Comparison of ENCODE assay signal across 1 cellular context in the genomic region with DNA sequence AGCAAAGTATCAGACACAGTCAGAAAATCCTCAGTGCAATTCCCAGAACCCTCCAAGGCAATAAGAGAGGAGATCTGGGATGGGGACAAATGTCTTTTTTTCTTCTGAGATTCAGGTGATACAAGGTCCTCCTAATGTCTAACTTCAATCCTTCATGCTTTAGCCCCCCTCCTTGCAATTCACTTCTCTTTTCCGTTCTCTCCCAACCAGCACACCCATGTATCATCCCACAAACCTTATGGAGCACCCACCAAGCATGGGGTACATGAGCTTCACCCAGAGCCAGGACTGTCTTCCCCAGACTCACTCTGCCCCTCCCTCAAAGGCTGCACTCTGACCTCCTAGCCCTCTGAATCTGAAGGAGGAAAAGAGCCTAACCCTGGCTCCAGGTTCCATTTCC.
TF ChIP-seq lines count a peak whose summit lies in the region.

No MANE protein-coding gene starts in this region.

TF ChIP-seq in IMR-90, 13 proteins besides CTCF, POLR2A, EP300 and RAD21 (continued from another document):
- TF ChIP-seq, protein P1, sequence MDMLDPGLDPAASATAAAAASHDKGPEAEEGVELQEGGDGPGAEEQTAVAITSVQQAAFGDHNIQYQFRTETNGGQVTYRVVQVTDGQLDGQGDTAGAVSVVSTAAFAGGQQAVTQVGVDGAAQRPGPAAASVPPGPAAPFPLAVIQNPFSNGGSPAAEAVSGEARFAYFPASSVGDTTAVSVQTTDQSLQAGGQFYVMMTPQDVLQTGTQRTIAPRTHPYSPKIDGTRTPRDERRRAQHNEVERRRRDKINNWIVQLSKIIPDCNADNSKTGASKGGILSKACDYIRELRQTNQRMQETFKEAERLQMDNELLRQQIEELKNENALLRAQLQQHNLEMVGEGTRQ (IDR thresholded peaks at IDR 0.05; ENCODE audit: low read depth, low read length) = no peak
- TF ChIP-seq MAZ (IDR thresholded peaks at IDR 0.05; ENCODE audit: borderline replicate concordance, low read depth, low read length) (no peak), NFE2L2 (IDR thresholded peaks at IDR 0.05; ENCODE audit: low read depth, low read length) (no peak), ELK1 (IDR thresholded peaks at IDR 0.05; ENCODE audit: borderline replicate concordance, low read depth, low read length) (no peak), SMC3 (IDR thresholded peaks at IDR 0.05; ENCODE audit: low read depth, low read length) (no peak), BHLHE40 (IDR thresholded peaks at IDR 0.05; ENCODE audit: low read depth, low read length) (no peak), MXI1 (IDR thresholded peaks at IDR 0.05; ENCODE audit: borderline replicate concordance, low read depth, low read length) (no peak), RFX5 (IDR thresholded peaks at IDR 0.05; ENCODE audit: low read depth, low read length) (no peak)
